ENCODE assay signal across 8 cellular contexts in the genomic region with DNA sequence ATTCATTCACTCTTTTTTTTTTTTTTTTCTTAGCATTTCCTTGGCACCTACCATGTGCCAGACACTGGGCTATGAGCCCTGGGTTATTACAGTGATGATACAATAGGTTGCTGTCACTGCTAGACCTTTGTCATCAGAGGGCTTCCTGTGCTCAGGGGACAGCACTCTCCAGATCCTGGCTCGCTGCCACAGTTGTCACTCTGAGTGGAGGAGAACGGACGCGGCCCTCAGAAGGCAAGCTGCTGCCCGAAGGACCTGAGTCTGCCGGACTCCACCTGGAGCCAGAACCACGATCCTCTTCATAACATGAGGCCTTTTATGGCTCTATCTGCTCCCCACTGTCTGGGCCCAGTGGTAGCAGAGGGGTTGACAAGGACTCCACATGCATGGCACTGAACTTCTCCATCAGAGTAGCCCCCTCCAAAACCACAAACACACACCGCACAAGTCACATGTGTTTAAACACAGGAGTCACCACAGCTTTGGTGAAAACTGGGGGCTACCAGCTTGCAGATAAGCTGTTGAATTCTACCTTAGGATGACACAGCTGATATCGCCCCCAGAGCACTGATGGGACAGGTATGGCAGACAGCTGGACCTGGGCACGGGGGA.
A peak's percentile ranks its signal among the peaks of the same experiment; 100 is the strongest.
DNase-seq lines count a peak whose midpoint lies in the region; ATAC-seq and TF ChIP-seq lines count a peak whose summit lies in the region.

No MANE protein-coding gene starts in this region.

- no peaks in the 10 kb centered on the region for H3K36me3 ChIP-seq in Loucy (ENCODE audit: insufficient read depth, low read length)

- DNase-seq in activated CD4-positive, alpha-beta T cell treated with anti-CD3 and anti-CD28 coated beads for 36 hours, result peak; percentile 84
- peak; percentile 61 to 79 for DNase-seq in central memory CD8-positive, alpha-beta T cell (ENCODE audit: low spot score in 2 of 2)
- peak; percentile 21 to 25 for DNase-seq in stimulated activated CD8-positive, alpha-beta memory T cell treated with anti-CD3 and anti-CD28 coated beads, Interleukin-4, amount 100 ng/mL, for 4 hours (ENCODE audit: low read depth in 2 of 2, low spot score in 1 of 2)

- intact Hi-C loops in activated CD4-positive, alpha-beta T cell treated with anti-CD3 and anti-CD28 coated beads for 36 hours (cut with DNase I, micrococcal nuclease), result loop anchor here (2.0 to 5.0 kb wide), 7 partner anchors 131 to 734 kb away; a partner anchor contains a TSS

- H4K20me1 ChIP-seq in Loucy (ENCODE audit: insufficient read depth, low read length, poor library complexity, severe bottlenecking), result no peaks in the 10 kb centered on the region

- H3K27ac Mint-ChIP-seq in activated CD4-positive, alpha-beta T cell treated with anti-CD3 and anti-CD28 coated beads for 36 hours, result peak overlapping the region; percentile 71
- peak overlapping the region; percentile 92 for H3K27ac Mint-ChIP-seq in central memory CD8-positive, alpha-beta T cell (ENCODE audit: low read depth)

- H3K4me1 ChIP-seq in Loucy (ENCODE audit: insufficient read depth, low read length, poor library complexity, severe bottlenecking), result peaks cover 62% of the 10 kb centered on the region

- ATAC-seq in activated CD4-positive, alpha-beta T cell treated with anti-CD3 and anti-CD28 coated beads for 36 hours, result peak; percentile 65
- peak; percentile 90 for ATAC-seq in central memory CD8-positive, alpha-beta T cell (replicated peaks; ENCODE audit: extremely low read depth, poor library complexity, severe bottlenecking)
- ATAC-seq in GM18511 (IDR thresholded peaks at IDR 0.05; ENCODE audit: unreplicated experiment), result no peak
- ATAC-seq in GM18520 (IDR thresholded peaks at IDR 0.05; ENCODE audit: unreplicated experiment), result no peak
- no peak for ATAC-seq in GM19455 (IDR thresholded peaks at IDR 0.05; ENCODE audit: unreplicated experiment)
- no peak for ATAC-seq in HG02759 (IDR thresholded peaks at IDR 0.05; ENCODE audit: unreplicated experiment)

- no peaks in the 10 kb centered on the region for H3K27me3 ChIP-seq in Loucy (ENCODE audit: insufficient read depth, low read length, poor library complexity, severe bottlenecking)

- H3K9me2 ChIP-seq in Loucy (replicated peaks; ENCODE audit: low read depth, low read length), result no peaks in the 10 kb centered on the region

- H3K9me3 Mint-ChIP-seq in activated CD4-positive, alpha-beta T cell treated with anti-CD3 and anti-CD28 coated beads for 36 hours (ENCODE audit: low read depth), result no peaks in the 10 kb centered on the region
- no peaks in the 10 kb centered on the region for H3K9me3 Mint-ChIP-seq in central memory CD8-positive, alpha-beta T cell

- no peaks in the 10 kb centered on the region for H3K27me3 Mint-ChIP-seq in activated CD4-positive, alpha-beta T cell treated with anti-CD3 and anti-CD28 coated beads for 36 hours
- H3K27me3 Mint-ChIP-seq in central memory CD8-positive, alpha-beta T cell, result no peaks in the 10 kb centered on the region

- H3K4me2 ChIP-seq in Loucy (ENCODE audit: low read depth, low read length, poor library complexity, severe bottlenecking), result peak overlapping the region; percentile 71

- CTCF ChIA-PET in activated CD4-positive, alpha-beta T cell treated with anti-CD3 and anti-CD28 coated beads for 36 hours (lab: Charles Lee), result interaction anchor here (1.1 to 2.7 kb wide), 6 partner anchors 11 to 366 kb away, joined by 3 to 11 read pairs (median 6); no protein-coding TSS in a partner anchor

- no peaks in the 10 kb centered on the region for H3K9me3 ChIP-seq in Loucy (ENCODE audit: insufficient read depth, low read depth, low read length)

- H3F3A ChIP-seq in Loucy (ENCODE audit: low read depth), result no peaks in the 10 kb centered on the region

- TF ChIP-seq CTCF in Loucy (conservative IDR thresholded peaks at IDR 0.05; ENCODE audit: low read length), result no peak

- H3K79me2 ChIP-seq in Loucy (ENCODE audit: insufficient read depth, low read length), result peaks cover 8% of the 10 kb centered on the region; the same call in 1 of the 2 replicates

- peak overlapping the region; percentile 25 for H3K9ac ChIP-seq in Loucy (ENCODE audit: low read depth, low read length, poor library complexity, severe bottlenecking)

- H2AFZ ChIP-seq in Loucy (ENCODE audit: low read length), result 0 out of 2 replicates have a peak overlapping the region, but pooled peaks have one; percentile 47

- peak overlapping the region; percentile 46 for H3K4me3 Mint-ChIP-seq in activated CD4-positive, alpha-beta T cell treated with anti-CD3 and anti-CD28 coated beads for 36 hours
- peak overlapping the region; percentile 40 for H3K4me3 Mint-ChIP-seq in central memory CD8-positive, alpha-beta T cell

- peak overlapping the region; percentile 70 for H3K4me3 ChIP-seq in Loucy (ENCODE audit: low read length, poor library complexity, severe bottlenecking)

- POLR2A ChIA-PET in activated CD4-positive, alpha-beta T cell treated with anti-CD3 and anti-CD28 coated beads for 36 hours (lab: Charles Lee), result no interaction called here

- H3K4me1 Mint-ChIP-seq in activated CD4-positive, alpha-beta T cell treated with anti-CD3 and anti-CD28 coated beads for 36 hours, result peaks cover 73% of the 10 kb centered on the region
- H3K4me1 Mint-ChIP-seq in central memory CD8-positive, alpha-beta T cell, result peaks cover 63% of the 10 kb centered on the region

- H3K36me3 Mint-ChIP-seq in activated CD4-positive, alpha-beta T cell treated with anti-CD3 and anti-CD28 coated beads for 36 hours (ENCODE audit: low read depth), result peaks cover 16% of the 10 kb centered on the region
- peaks cover 18% of the 10 kb centered on the region for H3K36me3 Mint-ChIP-seq in central memory CD8-positive, alpha-beta T cell (ENCODE audit: insufficient read depth)

Comparison
In these comparisons a context has a peak if more than half of its experiments do, and no peak if none do; other contexts are left out.
1. ATAC-seq: peak in activated CD4-positive, alpha-beta T cell treated with anti-CD3 and anti-CD28 coated beads for 36 hours (single experiment) and central memory CD8-positive, alpha-beta T cell (single experiment); none in GM18511 (single experiment), GM18520 (single experiment), GM19455 (single experiment) and HG02759 (single experiment).
2. DNase-seq: peak in every context shown above with its lines; median percentile 84 in activated CD4-positive, alpha-beta T cell treated with anti-CD3 and anti-CD28 coated beads for 36 hours; 70 in central memory CD8-positive, alpha-beta T cell; 23 in stimulated activated CD8-positive, alpha-beta memory T cell treated with anti-CD3 and anti-CD28 coated beads, Interleukin-4, amount 100 ng/mL, for 4 hours.